Comparison of ENCODE assay signal across 20 cellular contexts in the genomic region with DNA sequence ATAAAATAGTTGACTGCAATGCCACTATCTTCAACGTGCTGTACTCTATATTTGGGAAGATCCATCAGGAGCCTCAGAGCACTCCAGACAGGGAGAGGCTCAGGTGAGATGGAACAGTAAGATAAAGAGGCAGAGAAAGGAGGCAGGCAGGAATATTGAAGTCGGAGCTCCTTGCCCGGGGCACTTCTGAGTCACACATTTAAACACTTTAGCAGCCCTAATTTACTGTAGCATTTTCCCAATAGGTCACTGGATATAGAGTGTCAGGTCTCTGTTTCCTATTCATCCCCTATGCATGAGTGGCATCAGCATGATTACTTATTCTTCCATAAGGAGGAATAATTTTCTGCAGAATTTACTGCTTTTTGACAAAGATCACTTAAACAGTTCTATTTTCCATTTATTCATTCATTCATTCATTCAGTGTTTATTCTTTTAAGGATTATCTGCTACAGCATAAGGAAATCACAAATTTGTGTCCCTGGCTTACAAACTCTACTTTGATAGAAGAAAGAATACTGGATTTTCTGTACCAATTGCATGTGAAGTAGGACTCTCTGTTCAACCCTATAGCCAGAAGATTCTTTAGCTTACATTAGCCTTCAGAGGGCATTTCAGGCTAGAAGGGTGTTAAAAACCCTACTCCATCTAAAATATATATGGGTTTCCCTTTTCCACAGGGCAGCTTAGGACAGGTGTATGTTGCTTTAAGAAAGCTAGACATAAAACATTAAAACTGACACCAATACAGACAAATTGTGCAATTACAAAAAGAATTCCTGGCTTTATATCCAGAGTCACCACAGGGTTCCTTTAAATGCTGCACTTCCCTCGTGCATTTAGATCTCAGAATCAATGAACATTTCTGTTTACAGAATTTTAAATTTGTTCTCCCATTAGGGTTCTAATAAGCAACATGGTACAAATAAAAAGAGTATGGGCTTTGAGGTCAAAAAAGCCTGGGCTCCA.
DNase-seq lines count a peak whose midpoint lies in the region; ATAC-seq, FAIRE-seq and TF ChIP-seq lines count a peak whose summit lies in the region.
"Had no signal": no experiment of that assay in that cellular context is flagged by ENCODE, and none has a peak within 500 bp of the region (broad histone marks: within the 10 kb centered on the region; RNA-seq: fewer than 3 reads in every experiment).

No MANE protein-coding gene starts in this region.

- peak overlapping the region; percentile 89 for H3K27ac Mint-ChIP-seq in osteocyte (ENCODE audit: unreplicated experiment)
- H3K27ac Mint-ChIP-seq: CD8-positive, alpha-beta memory T cell; nephron had no signal

- in situ Hi-C loops in GM12878 (cut with MboI), result no loop called here

- 73% methylated on average over 4 of the region's 4 CpGs for WGBS in GM12878 (ENCODE audit: insufficient coverage, insufficient replicate concordance, low lambda C conversion rate, missing lambda C conversion rate)
- WGBS in upper lobe of left lung, 2 donors, result 60 to 69% methylated on average over 4 of the region's 4 CpGs

- TF ChIP-seq POLR2A in GM12878 (IDR thresholded peaks at IDR 0.05; ENCODE audit: low read depth, low read length), result no peak
- TF ChIP-seq POLR2A in erythroblast (IDR thresholded peaks at IDR 0.05; ENCODE audit: low read length), result no peak
- TF ChIP-seq POLR2A in upper lobe of left lung (IDR thresholded peaks at IDR 0.05), result no peak

- CTCF ChIA-PET in GM12878 (lab: Yijun Ruan, JAX), result interaction anchor here (1.0 to 1.2 kb wide), 2 partner anchors 22 to 129 kb away, joined by 3 read pairs; no protein-coding TSS in a partner anchor

- POLR2A ChIA-PET in GM12878 (lab: Charles Lee), result no interaction called here

- SMC1A ChIA-PET in GM12878 (lab: Charles Lee; ENCODE audit: uncharacterized antibody, unreplicated experiment), result interaction anchor here (1.6 to 3.1 kb wide), 2 partner anchors 22 to 212 kb away, joined by 3 to 10 read pairs; no protein-coding TSS in a partner anchor

- no peaks in the 10 kb centered on the region for H4K20me1 ChIP-seq in GM12878 (ENCODE audit: control insufficient read depth, insufficient read depth)

- H3K9me3 Mint-ChIP-seq in osteocyte (ENCODE audit: unreplicated experiment), result no peaks in the 10 kb centered on the region
- H3K9me3 Mint-ChIP-seq: CD8-positive, alpha-beta memory T cell; nephron had no signal

- no peak for FAIRE-seq in GM12878 (lab: Jason Lieb, UNC)
- FAIRE-seq: A204.1 had no signal

- no peak overlapping the region for H3K4me3 ChIP-seq in GM12878
- H3K4me3 ChIP-seq in upper lobe of left lung, result no peak overlapping the region
- H3K4me3 ChIP-seq: adrenal gland, right atrium auricular region had no signal

- intact Hi-C loops in GM12878 (cut with micrococcal nuclease; ENCODE audit: unreplicated experiment), result no loop called here

- no peak for TF ChIP-seq RAD21 in GM12878 (IDR thresholded peaks at IDR 0.05; ENCODE audit: insufficient read depth, low read depth, low read length)

- TF ChIP-seq EP300 in GM12878 (IDR thresholded peaks at IDR 0.05; ENCODE audit: borderline replicate concordance in 1 of 2, control insufficient read depth in 1 of 2, low read depth in 2 of 2, low read length in 2 of 2), result no peak
- no peak for TF ChIP-seq EP300 in upper lobe of left lung (IDR thresholded peaks at IDR 0.05)

- no peak overlapping the region for H3K4me3 Mint-ChIP-seq in osteocyte (ENCODE audit: unreplicated experiment)
- H3K4me3 Mint-ChIP-seq: CD8-positive, alpha-beta memory T cell; nephron; type B pancreatic cell had no signal

- H2AFZ ChIP-seq in GM12878 (ENCODE audit: control insufficient read depth, low read depth, low read length), result no peak overlapping the region

- no peaks in the 10 kb centered on the region for H3K27me3 Mint-ChIP-seq in osteocyte (ENCODE audit: unreplicated experiment)
- H3K27me3 Mint-ChIP-seq: CD8-positive, alpha-beta memory T cell; type B pancreatic cell had no signal

- H3K36me3 ChIP-seq in GM12878 (ENCODE audit: control insufficient read depth in 2 of 2, insufficient read depth in 2 of 2, low read length in 1 of 2), result no peaks in the 10 kb centered on the region; a peak in 1 of 4 replicates
- no peaks in the 10 kb centered on the region for H3K36me3 ChIP-seq in upper lobe of left lung
- H3K36me3 ChIP-seq: adrenal gland, right atrium auricular region had no signal

- TF ChIP-seq CTCF in GM12878 (IDR thresholded peaks at IDR 0.05 in 2 of 3, conservative IDR thresholded peaks at IDR 0.05 in 1 of 3; ENCODE audit: control insufficient read depth in 2 of 3, extremely low read depth in 1 of 3, insufficient read depth in 1 of 3, low read depth in 3 of 3, low read length in 3 of 3) (no peak), osteocyte (IDR thresholded peaks at IDR 0.05) (no peak), upper lobe of left lung (IDR thresholded peaks at IDR 0.05) (no peak)

- no peaks in the 10 kb centered on the region for H3K79me2 ChIP-seq in GM12878 (ENCODE audit: control insufficient read depth, insufficient read depth, low read length)

- DNase-seq in NCI-H1417 (lab: John Stamatoyannopoulos, UW), result peak in 2 of 3 experiments; percentile 21 to 65
- DNase-seq in NCI-H1417 treated with DMSO at 0.1 percent for 48 hours (lab: John Stamatoyannopoulos, UW), result no peak
- peak; percentile 57 to 88 for DNase-seq in NCI-H2081 (lab: John Stamatoyannopoulos, UW)
- DNase-seq in GM12878 (ENCODE audit: low read depth, low spot score), result no peak
- no peak for DNase-seq in osteocyte (ENCODE audit: extremely low spot score, unreplicated experiment)
- no peak for DNase-seq in erythroblast (lab: John Stamatoyannopoulos, UW)
- no peak for DNase-seq in upper lobe of left lung
- DNase-seq: activated CD4-positive, alpha-beta T cell treated with anti-CD3 and anti-CD28 coated beads, Interleukin-2, amount 50 U/mL, for 4 hours; adrenal gland; CD8-positive, alpha-beta memory T cell; GF-D8; left ventricle myocardium superior; NCI-H524 treated with DMSO at 0.1 percent for 48 hours; stimulated activated CD4-positive, alpha-beta T cell treated with anti-CD3 and anti-CD28 coated beads, Interleukin-2, amount 100 ng/mL, for 48 hours; T-helper 9 cell had no signal

- H3K27ac ChIP-seq in GM12878 (ENCODE audit: control insufficient read depth, insufficient read depth) (no peak overlapping the region), upper lobe of left lung (no peak overlapping the region)

- ATAC-seq in GM12878 (no peak), GM18511 (IDR thresholded peaks at IDR 0.05; ENCODE audit: unreplicated experiment) (no peak), upper lobe of left lung (ENCODE audit: low FRiP score in 2 of 2) (no peak)
- ATAC-seq: left ventricle myocardium superior had no signal

- no peaks in the 10 kb centered on the region for H3K4me1 Mint-ChIP-seq in osteocyte (ENCODE audit: unreplicated experiment)

- no peaks in the 10 kb centered on the region for H3K9me3 ChIP-seq in GM12878 (replicated peaks; ENCODE audit: control insufficient read depth, insufficient read depth, low read length)
- H3K9me3 ChIP-seq in upper lobe of left lung, result no peaks in the 10 kb centered on the region
- H3K9me3 ChIP-seq: adrenal gland, right atrium auricular region had no signal

- no peak overlapping the region for H3K4me2 ChIP-seq in GM12878 (ENCODE audit: control insufficient read depth, insufficient read depth)

- H3K36me3 Mint-ChIP-seq in osteocyte (ENCODE audit: unreplicated experiment), result peaks cover 11% of the 10 kb centered on the region

- RAD21 ChIA-PET in GM12878 (lab: Charles Lee; ENCODE audit: unreplicated experiment), result no interaction called here

- no TSS peak for BruUV-seq in GM12878 (replicated peaks; lab: Mats Ljungman, UMichigan)

- H3K27me3 ChIP-seq in GM12878 (replicated peaks in 1 of 2; ENCODE audit: control insufficient read depth in 2 of 2, insufficient read depth in 2 of 2, low read length in 1 of 2) (no peaks in the 10 kb centered on the region), upper lobe of left lung (no peaks in the 10 kb centered on the region)
- H3K27me3 ChIP-seq: adrenal gland, right atrium auricular region had no signal

- H3K4me1 ChIP-seq in GM12878 (ENCODE audit: control insufficient read depth, insufficient read depth, low read length), result no peaks in the 10 kb centered on the region; the same call in 1 of the 2 replicates
- peaks cover 4 to 28% (median 15%) of the 10 kb centered on the region in 4 donors for H3K4me1 ChIP-seq in upper lobe of left lung

- H3K9ac ChIP-seq in GM12878 (ENCODE audit: control insufficient read depth, insufficient read depth, low read length), result no peak overlapping the region

TF ChIP-seq in GM12878, 131 proteins besides CTCF, POLR2A, EP300 and RAD21:
- TF ChIP-seq IKZF1 (conservative IDR thresholded peaks at IDR 0.05) (no peak), BCL11A (IDR thresholded peaks at IDR 0.05; ENCODE audit: low read depth, low read length) (no peak), ZNF24 (IDR thresholded peaks at IDR 0.05) (peak; percentile 84)

Comparison
In these comparisons a context has a peak if more than half of its experiments do, and no peak if none do; other contexts are left out.
1. DNase-seq: peak in NCI-H1417 (2 of 3) and NCI-H2081 (2 of 2); none in NCI-H1417 treated with DMSO at 0.1 percent for 48 hours (single experiment), GM12878 (single experiment), osteocyte (single experiment), erythroblast (0 of 2) and upper lobe of left lung (0 of 2).